In the genomic region with DNA sequence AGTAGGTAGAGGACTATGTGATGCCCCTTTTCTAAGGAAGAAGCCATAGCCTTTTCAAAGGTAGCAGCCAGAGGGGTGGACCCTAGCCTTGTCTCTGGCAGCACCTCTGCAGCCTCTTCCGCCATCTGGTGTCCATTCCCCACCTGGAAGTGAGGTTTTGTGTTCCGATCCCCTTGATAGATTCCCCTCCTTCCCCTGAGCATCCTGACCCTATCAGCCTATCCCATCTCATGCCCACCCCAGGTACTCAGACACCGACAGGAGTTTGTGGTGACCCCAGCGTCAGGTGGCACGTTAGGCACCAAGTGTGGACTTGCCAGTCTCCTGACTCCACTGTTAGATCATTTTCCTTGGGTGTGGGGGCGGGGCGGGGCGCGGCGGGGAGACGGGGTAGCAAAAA, we compare ENCODE assay signal across 8 cellular contexts. TPM values are rescaled to one million over a fixed set of nuclear protein-coding genes. Genes with fewer than 3 reads are reported as not detected.
DNase-seq lines count a peak whose midpoint lies in the region; ATAC-seq and TF ChIP-seq lines count a peak whose summit lies in the region.

No MANE protein-coding gene starts in this region.

- H3K27me3 ChIP-seq in hepatocyte, result no peaks in the 10 kb centered on the region

- ATAC-seq in activated B cell treated with CpG ODN at 0.5 μM for 24 hours (ENCODE audit: low read depth) (no peak), HG03565 (IDR thresholded peaks at IDR 0.05; ENCODE audit: unreplicated experiment) (no peak), HG03442 (IDR thresholded peaks at IDR 0.05; ENCODE audit: unreplicated experiment) (no peak)
- ATAC-seq in stimulated activated memory B cell treated with anti-CD40 and anti-IgM and Interleukin-4, amounts not matched to agents 10 μg/mL and 1 μg/mL and 100 μg/mL, for 72 hours, result no peak

- 7% methylated on average over 10 of the region's 11 CpGs for WGBS in hepatocyte (ENCODE audit: low lambda C conversion rate, missing lambda C conversion rate)

- no peak for TF ChIP-seq CTCF in activated B cell treated with CpG ODN at 0.5 μM for 24 hours (IDR thresholded peaks at IDR 0.05)
- peak; percentile 44 for TF ChIP-seq CTCF in hepatocyte (IDR thresholded peaks at IDR 0.05; ENCODE audit: poor library complexity)

- H4K20me1 ChIP-seq in hepatocyte (ENCODE audit: insufficient read depth, poor library complexity, severe bottlenecking), result peaks cover 19% of the 10 kb centered on the region

- H3K27ac Mint-ChIP-seq in activated B cell treated with CpG ODN at 0.5 μM for 24 hours, result peak overlapping the region; percentile 85
- H3K27ac Mint-ChIP-seq in stimulated activated memory B cell treated with anti-CD40 and anti-IgM and Interleukin-4, amounts not matched to agents 10 μg/mL and 1 μg/mL and 100 μg/mL, for 72 hours, result peak overlapping the region; percentile 55

- peak overlapping the region; percentile 98 for H3K4me2 ChIP-seq in hepatocyte

- H3K4me3 Mint-ChIP-seq in activated B cell treated with CpG ODN at 0.5 μM for 24 hours, result peak overlapping the region; percentile 99
- peak overlapping the region; percentile 92 for H3K4me3 Mint-ChIP-seq in stimulated activated memory B cell treated with anti-CD40 and anti-IgM and Interleukin-4, amounts not matched to agents 10 μg/mL and 1 μg/mL and 100 μg/mL, for 72 hours

- H3K9me3 Mint-ChIP-seq in activated B cell treated with CpG ODN at 0.5 μM for 24 hours, result no peaks in the 10 kb centered on the region
- H3K9me3 Mint-ChIP-seq in stimulated activated memory B cell treated with anti-CD40 and anti-IgM and Interleukin-4, amounts not matched to agents 10 μg/mL and 1 μg/mL and 100 μg/mL, for 72 hours, result no peaks in the 10 kb centered on the region

- H3K9me2 ChIP-seq in hepatocyte (replicated peaks; ENCODE audit: insufficient read depth), result no peaks in the 10 kb centered on the region

- no peaks in the 10 kb centered on the region for H3K9me3 ChIP-seq in KOPT-K1 (ENCODE audit: insufficient read depth, low read length, poor library complexity, severe bottlenecking)
- H3K9me3 ChIP-seq in hepatocyte (ENCODE audit: low read depth), result no peaks in the 10 kb centered on the region

- H3K27ac ChIP-seq in KOPT-K1 (ENCODE audit: low read depth, low read length, poor library complexity, severe bottlenecking) (peak overlapping the region; percentile 62), hepatocyte (peak overlapping the region; percentile 57)

- peaks cover 56% of the 10 kb centered on the region for H3K4me1 ChIP-seq in hepatocyte (ENCODE audit: insufficient read depth)

- intact Hi-C loops in activated B cell treated with CpG ODN at 0.5 μM for 24 hours (cut with micrococcal nuclease), result loop anchor here (5.0 kb wide), 3 partner anchors 285 to 545 kb away; a partner anchor contains a TSS

- no peaks in the 10 kb centered on the region for H3K27me3 Mint-ChIP-seq in activated B cell treated with CpG ODN at 0.5 μM for 24 hours
- no peaks in the 10 kb centered on the region for H3K27me3 Mint-ChIP-seq in stimulated activated memory B cell treated with anti-CD40 and anti-IgM and Interleukin-4, amounts not matched to agents 10 μg/mL and 1 μg/mL and 100 μg/mL, for 72 hours

- CTCF ChIA-PET in activated B cell treated with CpG ODN at 0.5 μM for 24 hours (lab: Charles Lee), result interaction anchor here (0.9 to 5.1 kb wide), 7 partner anchors 14 to 66 kb away, joined by 3 to 67 read pairs (median 5); a partner anchor contains a TSS

- H3K4me1 Mint-ChIP-seq in activated B cell treated with CpG ODN at 0.5 μM for 24 hours, result peaks cover 71% of the 10 kb centered on the region
- H3K4me1 Mint-ChIP-seq in stimulated activated memory B cell treated with anti-CD40 and anti-IgM and Interleukin-4, amounts not matched to agents 10 μg/mL and 1 μg/mL and 100 μg/mL, for 72 hours, result peaks cover 71% of the 10 kb centered on the region

- H3K36me3 ChIP-seq in KOPT-K1 (ENCODE audit: insufficient read depth, low read length), result 0 out of 2 replicates have a peak, but pooled peaks cover under 1% of the 10 kb centered on the region
- no peaks in the 10 kb centered on the region for H3K36me3 ChIP-seq in hepatocyte (replicated peaks; ENCODE audit: insufficient read depth, low read depth)

- DNase-seq in Daoy (ENCODE audit: low read depth) (peak; percentile 70), activated B cell treated with CpG ODN at 0.5 μM for 24 hours (no peak), hepatocyte (ENCODE audit: low spot score) (peak; percentile 70), C1 segment of cervical spinal cord (lab: John Stamatoyannopoulos, UW) (no peak)

- H2AFZ ChIP-seq in hepatocyte, result no peak overlapping the region

- H3K36me3 Mint-ChIP-seq in activated B cell treated with CpG ODN at 0.5 μM for 24 hours (ENCODE audit: low read depth), result peaks cover 25% of the 10 kb centered on the region
- peaks cover 9% of the 10 kb centered on the region for H3K36me3 Mint-ChIP-seq in stimulated activated memory B cell treated with anti-CD40 and anti-IgM and Interleukin-4, amounts not matched to agents 10 μg/mL and 1 μg/mL and 100 μg/mL, for 72 hours

- H3K4me3 ChIP-seq in hepatocyte, result peak overlapping the region; percentile 32

- POLR2A ChIA-PET in activated B cell treated with CpG ODN at 0.5 μM for 24 hours (lab: Charles Lee), result interaction anchor here (0.5 to 5.7 kb wide), 16 partner anchors 17 to 460 kb away, joined by 3 to 112 read pairs (median 6); a partner anchor contains a TSS

- peaks cover 55% of the 10 kb centered on the region for H3K79me2 ChIP-seq in hepatocyte

RNA-seq across cellular contexts. Expression of a gene that starts 0.4 kb away (rescaled TPM):
- 23.7 and 30.2 TPM in 2 replicates for total RNA-seq in Daoy (2014; rRNA removed; shearing (Covaris generic))
- total RNA-seq in activated B cell treated with CpG ODN at 0.5 μM for 24 hours (19.1 and 21.6 TPM in 2 replicates), hepatocyte (28.5 and 34.1 TPM in 2 replicates)
- 105 and 112 TPM in 2 replicates for polyA plus RNA-seq in hepatocyte

RNA-seq across cellular contexts. Expression of a gene that starts 1.7 kb away (rescaled TPM):
- total RNA-seq in Daoy (2014; rRNA removed; shearing (Covaris generic)), result 77.3 and 117 TPM in 2 replicates
- total RNA-seq in activated B cell treated with CpG ODN at 0.5 μM for 24 hours (40.9 and 41.0 TPM in 2 replicates), hepatocyte (20.5 and 20.8 TPM in 2 replicates)
- polyA plus RNA-seq in hepatocyte, result 52.4 and 57.3 TPM in 2 replicates

RNA-seq across cellular contexts. Expression of a gene that starts 3.9 kb away (rescaled TPM):
- total RNA-seq in Daoy (2014; rRNA removed; shearing (Covaris generic)), result 30.9 and 34.2 TPM in 2 replicates
- total RNA-seq in activated B cell treated with CpG ODN at 0.5 μM for 24 hours (143 and 163 TPM in 2 replicates), hepatocyte (8.4 and 20.9 TPM in 2 replicates)
- polyA plus RNA-seq in hepatocyte, result 12.5 and 18.1 TPM in 2 replicates

RNA-seq across cellular contexts. Expression of a gene that starts 13.8 kb away (rescaled TPM):
- total RNA-seq in Daoy (2014; rRNA removed; shearing (Covaris generic)), result 31.0 and 49.4 TPM in 2 replicates
- total RNA-seq in activated B cell treated with CpG ODN at 0.5 μM for 24 hours (25.0 and 25.3 TPM in 2 replicates), hepatocyte (46.0 and 53.7 TPM in 2 replicates)
- polyA plus RNA-seq in hepatocyte, result 85.3 and 101 TPM in 2 replicates

RNA-seq across cellular contexts. Expression of a gene that starts 23.7 kb away (rescaled TPM):
- total RNA-seq in Daoy (2014; rRNA removed; shearing (Covaris generic)), result not detected in 2 replicates
- total RNA-seq in activated B cell treated with CpG ODN at 0.5 μM for 24 hours (1.0 and 1.1 TPM in 2 replicates), hepatocyte (not detected in 2 replicates)
- polyA plus RNA-seq in hepatocyte, result 0.37 TPM in 1 of 2 replicates, not detected in the other

Comparison
In these comparisons a context has a peak if more than half of its experiments do, and no peak if none do; other contexts are left out.
1. DNase-seq: peak in Daoy (single experiment) and hepatocyte (single experiment); none in activated B cell treated with CpG ODN at 0.5 μM for 24 hours (single experiment) and C1 segment of cervical spinal cord (0 of 14).